11 cellular contexts compared by ENCODE assay signal in the genomic region with DNA sequence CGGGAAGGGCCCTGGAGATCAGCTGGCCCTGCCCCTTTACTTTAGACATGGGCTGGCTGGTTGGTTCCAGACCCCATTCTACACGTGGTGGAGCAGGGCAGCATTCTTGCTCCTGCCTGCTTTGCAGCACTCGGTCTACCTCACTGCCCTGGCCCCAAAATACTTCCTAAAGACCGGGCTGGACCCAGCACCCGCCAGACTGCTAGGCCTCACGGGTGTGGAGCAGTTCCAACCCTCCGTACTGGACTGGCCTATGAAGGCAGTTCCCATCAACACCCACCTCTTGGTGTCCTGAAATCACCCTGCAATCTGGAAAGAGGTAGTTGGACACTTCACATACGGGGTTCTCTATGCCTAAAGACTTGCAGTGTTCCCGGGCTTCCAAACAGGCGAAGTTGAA. TPM values are rescaled to one million over a fixed set of nuclear protein-coding genes. Genes with fewer than 3 reads are reported as not detected.
"Had no signal": no experiment of that assay in that cellular context is flagged by ENCODE, and none has a peak within 500 bp of the region (broad histone marks: within the 10 kb centered on the region; RNA-seq: fewer than 3 reads in every experiment).

No MANE protein-coding gene starts in this region.

- H3K4me2 ChIP-seq: neural progenitor cell had no signal

- ATAC-seq: gastrocnemius medialis had no signal

- H3K9ac ChIP-seq: neural progenitor cell had no signal

- H3K27me3 ChIP-seq: dorsolateral prefrontal cortex, gastrocnemius medialis, neural progenitor cell, ovary, tibial nerve had no signal

- H3K4me1 Mint-ChIP-seq: endodermal cell, WTC11 had no signal

- H3K4me3 ChIP-seq: dorsolateral prefrontal cortex, gastrocnemius medialis, neural progenitor cell, ovary, tibial nerve had no signal

- H2AFZ ChIP-seq: neural progenitor cell had no signal

- H3K36me3 ChIP-seq: neural progenitor cell, ovary had no signal

- H3K9me3 ChIP-seq: gastrocnemius medialis, ovary, tibial nerve had no signal

- H3K27me3 Mint-ChIP-seq: activated CD4-positive, alpha-beta memory T cell treated with anti-CD3 and anti-CD28 coated beads, Interleukin-2, amount 10 ng/mL, durations not matched to agents 7 days and 5 days; activated T-cell treated with anti-CD3 and anti-CD28 coated beads, Interleukin-2, amount 50 U/mL, for 24 hours had no signal

- H3K4me3 Mint-ChIP-seq: activated CD4-positive, alpha-beta memory T cell treated with anti-CD3 and anti-CD28 coated beads, Interleukin-2, amount 10 ng/mL, durations not matched to agents 7 days and 5 days; activated T-cell treated with anti-CD3 and anti-CD28 coated beads, Interleukin-2, amount 50 U/mL, for 24 hours; endodermal cell; neural progenitor cell; WTC11 had no signal

- H3K4me1 ChIP-seq: neural progenitor cell had no signal

- DNase-seq: activated effector memory CD4-positive, alpha-beta T cell treated with Interleukin-2 at 50 U/mL for 16 hours; dorsolateral prefrontal cortex; gastrocnemius medialis; ovary had no signal

- H3K27ac Mint-ChIP-seq: activated CD4-positive, alpha-beta memory T cell treated with anti-CD3 and anti-CD28 coated beads, Interleukin-2, amount 10 ng/mL, durations not matched to agents 7 days and 5 days; activated T-cell treated with anti-CD3 and anti-CD28 coated beads, Interleukin-2, amount 50 U/mL, for 24 hours; endodermal cell; neural progenitor cell; WTC11 had no signal

- H3K9me3 Mint-ChIP-seq: activated CD4-positive, alpha-beta memory T cell treated with anti-CD3 and anti-CD28 coated beads, Interleukin-2, amount 10 ng/mL, durations not matched to agents 7 days and 5 days; activated T-cell treated with anti-CD3 and anti-CD28 coated beads, Interleukin-2, amount 50 U/mL, for 24 hours; neural progenitor cell; WTC11 had no signal

- H3K27ac ChIP-seq: gastrocnemius medialis, neural progenitor cell, ovary, tibial nerve had no signal

RNA-seq across cellular contexts. Expression of gene BIK, which starts 26.3 kb away (rescaled TPM):
- total RNA-seq: gastrocnemius medialis, sciatic nerve, tibial nerve had no signal
